In the genomic region with DNA sequence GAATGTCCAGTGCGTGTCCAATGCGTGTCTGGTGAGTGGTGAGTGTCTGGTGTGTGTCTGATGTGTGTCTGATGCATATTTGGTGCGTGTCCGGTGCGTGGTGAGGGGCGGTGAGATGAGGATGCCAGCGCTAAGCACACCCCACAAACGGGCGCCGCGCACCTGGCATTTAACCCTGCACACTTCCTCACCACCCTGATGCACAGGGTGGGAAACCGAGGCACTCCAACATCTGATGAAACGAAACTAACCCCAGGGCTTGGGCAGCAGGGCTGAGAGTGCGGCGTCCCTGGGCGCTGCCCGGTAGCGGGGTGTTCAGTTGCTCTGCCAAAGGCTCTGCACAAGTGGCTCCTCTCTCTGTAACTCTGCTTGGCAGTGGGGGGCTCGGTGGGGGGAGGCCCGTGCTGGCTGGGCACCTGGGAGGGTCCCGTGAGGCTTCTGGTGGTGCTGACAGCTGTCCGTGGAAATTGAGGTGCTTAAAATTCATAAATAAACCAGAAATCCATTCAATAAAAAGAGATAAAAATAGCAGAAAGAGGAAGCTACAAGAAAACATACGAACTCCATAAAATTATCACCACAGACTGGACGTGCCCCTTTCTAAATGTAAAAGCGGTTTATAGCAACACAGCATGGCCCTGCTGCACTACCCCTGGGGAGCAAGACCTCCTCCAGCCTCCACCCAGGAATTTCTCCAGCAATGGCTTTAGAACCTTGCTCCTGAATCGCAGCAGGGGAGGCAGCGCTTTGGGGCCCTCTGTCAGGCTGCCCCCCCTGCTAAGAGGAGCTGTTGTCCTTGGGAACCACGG, we compare ENCODE assay signal across 16 cellular contexts.
DNase-seq lines count a peak whose midpoint lies in the region; ATAC-seq and TF ChIP-seq lines count a peak whose summit lies in the region.
"Had no signal": no experiment of that assay in that cellular context is flagged by ENCODE, and none has a peak within 500 bp of the region (broad histone marks: within the 10 kb centered on the region; RNA-seq: fewer than 3 reads in every experiment).

No MANE protein-coding gene starts in this region.

- H3K36me3 ChIP-seq in osteoblast (ENCODE audit: insufficient read depth, low read length) = peaks cover 36% of the 10 kb centered on the region

- no peaks in the 10 kb centered on the region for H3K9me3 ChIP-seq in osteoblast (ENCODE audit: low read depth, low read length)
- H3K9me3 ChIP-seq: heart right ventricle had no signal

- peak overlapping the region; percentile 5 for H3K27ac ChIP-seq in osteoblast (ENCODE audit: low read depth, low read length)
- H3K27ac ChIP-seq: KMS-11 had no signal

- peaks cover 24% of the 10 kb centered on the region for H3K4me1 Mint-ChIP-seq in chondrocyte (ENCODE audit: low read depth)
- H3K4me1 Mint-ChIP-seq in stimulated activated naive CD8-positive, alpha-beta T cell treated with anti-CD3 and anti-CD28 coated beads, Interleukin-15, amount 100 ng/mL, for 72 hours = peaks cover 81% of the 10 kb centered on the region

- H3K4me1 ChIP-seq in osteoblast (ENCODE audit: insufficient read depth, low read length) = peaks cover 18% of the 10 kb centered on the region

- no peak overlapping the region for H3K27ac Mint-ChIP-seq in chondrocyte (ENCODE audit: unreplicated experiment)
- H3K27ac Mint-ChIP-seq in stimulated activated naive CD8-positive, alpha-beta T cell treated with anti-CD3 and anti-CD28 coated beads, Interleukin-15, amount 100 ng/mL, for 72 hours = no peak overlapping the region

- H3K9me3 Mint-ChIP-seq in chondrocyte (ENCODE audit: low read depth) = no peaks in the 10 kb centered on the region
- H3K9me3 Mint-ChIP-seq in stimulated activated naive CD8-positive, alpha-beta T cell treated with anti-CD3 and anti-CD28 coated beads, Interleukin-15, amount 100 ng/mL, for 72 hours = no peaks in the 10 kb centered on the region

- H3K36me3 Mint-ChIP-seq in chondrocyte (ENCODE audit: low read depth) = peaks cover 6% of the 10 kb centered on the region

- no peaks in the 10 kb centered on the region for H3K27me3 Mint-ChIP-seq in chondrocyte (ENCODE audit: low read depth)
- no peaks in the 10 kb centered on the region for H3K27me3 Mint-ChIP-seq in stimulated activated naive CD8-positive, alpha-beta T cell treated with anti-CD3 and anti-CD28 coated beads, Interleukin-15, amount 100 ng/mL, for 72 hours

- H3K4me2 ChIP-seq in osteoblast (ENCODE audit: insufficient read depth, low read length) = no peak overlapping the region
- H3K4me2 ChIP-seq: KMS-11 had no signal

- no peaks in the 10 kb centered on the region for H3K27me3 ChIP-seq in osteoblast (ENCODE audit: insufficient read depth, low read length)
- H3K27me3 ChIP-seq: heart right ventricle had no signal

- H3K4me3 Mint-ChIP-seq in chondrocyte (ENCODE audit: unreplicated experiment) = no peak overlapping the region
- peak overlapping the region in 1 of 2 donors; percentile 5 for H3K4me3 Mint-ChIP-seq in stimulated activated naive CD8-positive, alpha-beta T cell treated with anti-CD3 and anti-CD28 coated beads, Interleukin-15, amount 100 ng/mL, for 72 hours

- no peak overlapping the region for H3K4me3 ChIP-seq in osteoblast (ENCODE audit: insufficient read depth, low read length)
- H3K4me3 ChIP-seq: heart right ventricle had no signal

- peaks cover 96% of the 10 kb centered on the region for H3K79me2 ChIP-seq in osteoblast (ENCODE audit: insufficient read depth, low read length)

- no peak overlapping the region for H2AFZ ChIP-seq in osteoblast (ENCODE audit: low read length)

- no peak for TF ChIP-seq CTCF in chondrocyte (IDR thresholded peaks at IDR 0.05)
- TF ChIP-seq CTCF in osteoblast (IDR thresholded peaks at IDR 0.05; ENCODE audit: extremely low read depth, low read depth, low read length) = no peak

- no peak for ATAC-seq in stimulated activated naive CD8-positive, alpha-beta T cell treated with anti-CD3 and anti-CD28 coated beads, Interleukin-15, amount 100 ng/mL, for 72 hours
- ATAC-seq: heart right ventricle, left cardiac atrium had no signal

- DNase-seq in GF-D8 (lab: John Stamatoyannopoulos, UW) = peak; percentile 46
- peak; percentile 35 for DNase-seq in MV-4-11 (lab: John Stamatoyannopoulos, UW)
- DNase-seq in chondrocyte (ENCODE audit: low spot score) = peak; percentile 69
- DNase-seq in osteoblast (ENCODE audit: insufficient read length, low spot score, missing footprints) = no peak
- DNase-seq in NCI-H2196 (lab: John Stamatoyannopoulos, UW; ENCODE audit: unreplicated experiment) = no peak
- no peak for DNase-seq in SKM-1 (lab: John Stamatoyannopoulos, UW; ENCODE audit: unreplicated experiment)
- DNase-seq in stimulated activated naive CD8-positive, alpha-beta T cell treated with anti-CD3 and anti-CD28 coated beads, Interleukin-15, amount 100 ng/mL, for 72 hours = no peak
- DNase-seq: activated CD4-positive, alpha-beta T cell treated with anti-CD3 and anti-CD28 coated beads, Interleukin-2, amount 50 U/mL, for 48 hours; activated gamma-delta T cell treated with Interleukin-2 at 50 U/mL for 16 hours; central memory CD4-positive, alpha-beta T cell; heart right ventricle; left cardiac atrium; NCI-H2029; SIG-M5; T1000 had no signal

- H4K20me1 ChIP-seq in osteoblast (ENCODE audit: insufficient read depth, low read length) = peaks cover 32% of the 10 kb centered on the region

Comparison
In these comparisons a context has a peak if more than half of its experiments do, and no peak if none do; other contexts are left out.
1. DNase-seq: peak in GF-D8 (single experiment), MV-4-11 (single experiment) and chondrocyte (single experiment); none in osteoblast (single experiment), NCI-H2196 (single experiment), SKM-1 (single experiment) and stimulated activated naive CD8-positive, alpha-beta T cell treated with anti-CD3 and anti-CD28 coated beads, Interleukin-15, amount 100 ng/mL, for 72 hours (0 of 2).